ENCODE assay signal across 1 cellular context in the genomic region with DNA sequence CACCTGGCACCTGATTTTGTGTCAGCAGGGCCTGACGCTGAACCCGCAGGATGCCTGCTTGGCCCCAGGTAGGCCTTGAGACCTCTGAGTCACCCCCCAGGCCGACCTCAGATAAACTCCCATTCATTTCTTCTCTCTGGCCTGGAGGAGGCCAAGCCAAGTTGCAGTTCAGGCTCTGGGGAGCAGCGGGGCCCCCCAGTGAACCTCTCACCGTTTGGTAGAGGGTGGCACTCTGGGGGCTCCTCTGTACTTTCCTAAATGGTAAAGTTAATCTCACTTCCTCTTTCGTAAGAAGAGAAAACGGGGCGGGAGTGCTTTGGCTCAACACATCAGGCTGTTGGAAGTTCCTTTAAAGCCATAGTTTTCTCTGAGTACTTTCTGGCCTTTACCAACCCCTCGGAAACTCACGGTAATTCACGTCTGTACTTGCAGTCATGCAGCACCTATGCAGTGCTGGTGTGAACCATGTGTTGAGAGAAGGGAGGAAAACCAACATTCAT.
TF ChIP-seq lines count a peak whose summit lies in the region.

No MANE protein-coding gene starts in this region.

TF ChIP-seq in GM12878, 131 proteins besides CTCF, POLR2A, EP300 and RAD21 (continued from another document):
- TF ChIP-seq, protein P1, sequence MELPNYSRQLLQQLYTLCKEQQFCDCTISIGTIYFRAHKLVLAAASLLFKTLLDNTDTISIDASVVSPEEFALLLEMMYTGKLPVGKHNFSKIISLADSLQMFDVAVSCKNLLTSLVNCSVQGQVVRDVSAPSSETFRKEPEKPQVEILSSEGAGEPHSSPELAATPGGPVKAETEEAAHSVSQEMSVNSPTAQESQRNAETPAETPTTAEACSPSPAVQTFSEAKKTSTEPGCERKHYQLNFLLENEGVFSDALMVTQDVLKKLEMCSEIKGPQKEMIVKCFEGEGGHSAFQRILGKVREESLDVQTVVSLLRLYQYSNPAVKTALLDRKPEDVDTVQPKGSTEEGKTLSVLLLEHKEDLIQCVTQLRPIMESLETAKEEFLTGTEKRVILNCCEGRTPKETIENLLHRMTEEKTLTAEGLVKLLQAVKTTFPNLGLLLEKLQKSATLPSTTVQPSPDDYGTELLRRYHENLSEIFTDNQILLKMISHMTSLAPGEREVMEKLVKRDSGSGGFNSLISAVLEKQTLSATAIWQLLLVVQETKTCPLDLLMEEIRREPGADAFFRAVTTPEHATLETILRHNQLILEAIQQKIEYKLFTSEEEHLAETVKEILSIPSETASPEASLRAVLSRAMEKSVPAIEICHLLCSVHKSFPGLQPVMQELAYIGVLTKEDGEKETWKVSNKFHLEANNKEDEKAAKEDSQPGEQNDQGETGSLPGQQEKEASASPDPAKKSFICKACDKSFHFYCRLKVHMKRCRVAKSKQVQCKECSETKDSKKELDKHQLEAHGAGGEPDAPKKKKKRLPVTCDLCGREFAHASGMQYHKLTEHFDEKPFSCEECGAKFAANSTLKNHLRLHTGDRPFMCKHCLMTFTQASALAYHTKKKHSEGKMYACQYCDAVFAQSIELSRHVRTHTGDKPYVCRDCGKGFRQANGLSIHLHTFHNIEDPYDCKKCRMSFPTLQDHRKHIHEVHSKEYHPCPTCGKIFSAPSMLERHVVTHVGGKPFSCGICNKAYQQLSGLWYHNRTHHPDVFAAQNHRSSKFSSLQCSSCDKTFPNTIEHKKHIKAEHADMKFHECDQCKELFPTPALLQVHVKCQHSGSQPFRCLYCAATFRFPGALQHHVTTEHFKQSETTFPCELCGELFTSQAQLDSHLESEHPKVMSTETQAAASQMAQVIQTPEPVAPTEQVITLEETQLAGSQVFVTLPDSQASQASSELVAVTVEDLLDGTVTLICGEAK (IDR thresholded peaks at IDR 0.05; ENCODE audit: borderline replicate concordance), result no peak
- TF ChIP-seq NR2C2 (IDR thresholded peaks at IDR 0.05; ENCODE audit: borderline replicate concordance, control insufficient read depth, insufficient read length, low read depth) (no peak), IRF4 (IDR thresholded peaks at IDR 0.05; ENCODE audit: low read depth, low read length) (peak; percentile 50), ZNF384 (IDR thresholded peaks at IDR 0.05; ENCODE audit: borderline replicate concordance, low read depth, low read length) (no peak), RELA (IDR thresholded peaks at IDR 0.05; ENCODE audit: borderline replicate concordance, partially characterized antibody) (no peak), ZNF207 (IDR thresholded peaks at IDR 0.05; ENCODE audit: borderline replicate concordance) (no peak), KDM1A (IDR thresholded peaks at IDR 0.05; ENCODE audit: borderline replicate concordance) (no peak), SPI1 (IDR thresholded peaks at IDR 0.05; ENCODE audit: borderline replicate concordance, insufficient read depth, low read depth, low read length) (peak; percentile 99), TARDBP (IDR thresholded peaks at IDR 0.05; ENCODE audit: borderline replicate concordance) (no peak), RFX5 (IDR thresholded peaks at IDR 0.05; ENCODE audit: low read depth, low read length) (no peak), MXI1 (IDR thresholded peaks at IDR 0.05; ENCODE audit: low read depth, low read length) (no peak), SMAD1 (IDR thresholded peaks at IDR 0.05; ENCODE audit: low read depth, partially characterized antibody) (no peak), NFIC (IDR thresholded peaks at IDR 0.05; ENCODE audit: low read depth, low read length) (peak; percentile 77), PRDM15 (CRISPR knock-in tag; IDR thresholded peaks at IDR 0.05) (no peak)
TF ChIP-seq in GM12878: peak in this region for 41.
